19 cellular contexts compared by ENCODE assay signal in genomic region chr3:161388860-161389259, GRCh38.
A peak's percentile ranks its signal among the peaks of the same experiment; 100 is the strongest.
DNase-seq lines count a peak whose midpoint lies in the region; ATAC-seq lines count a peak whose summit lies in the region.
"Had no signal": no experiment of that assay in that cellular context is flagged by ENCODE, and none has a peak within 500 bp of the region (broad histone marks: within the 10 kb centered on the region; RNA-seq: fewer than 3 reads in every experiment).

No MANE protein-coding gene starts in this region.

- H3K4me3 Mint-ChIP-seq in dendritic cell treated with granulocyte-macrophage colony-stimulating factor and Interleukin-4, amounts not matched to agents 40 ng/mL and 50 ng/mL, for 4 days = no peak overlapping the region
- H3K4me3 Mint-ChIP-seq: activated naive CD4-positive, alpha-beta T cell treated with anti-CD3 and anti-CD28 coated beads for 36 hours; CD4-positive, alpha-beta T cell; mesothelial cell of epicardium had no signal

- intact Hi-C loops in dendritic cell treated with granulocyte-macrophage colony-stimulating factor and Interleukin-4, amounts not matched to agents 40 ng/mL and 50 ng/mL, for 4 days (cut with micrococcal nuclease) = no loop called here

- H3K27ac Mint-ChIP-seq in dendritic cell treated with granulocyte-macrophage colony-stimulating factor and Interleukin-4, amounts not matched to agents 40 ng/mL and 50 ng/mL, for 4 days = peak overlapping the region; percentile 52
- H3K27ac Mint-ChIP-seq: activated naive CD4-positive, alpha-beta T cell treated with anti-CD3 and anti-CD28 coated beads for 36 hours; CD4-positive, alpha-beta T cell; mesothelial cell of epicardium had no signal

- no peaks in the 10 kb centered on the region for H3K27me3 Mint-ChIP-seq in dendritic cell treated with granulocyte-macrophage colony-stimulating factor and Interleukin-4, amounts not matched to agents 40 ng/mL and 50 ng/mL, for 4 days

- DNase-seq in AML-193 (lab: John Stamatoyannopoulos, UW) (peak; percentile 93), NOMO-1 (lab: John Stamatoyannopoulos, UW; ENCODE audit: unreplicated experiment in 2 of 2) (peak; percentile 79 to 99), DMS153 (lab: John Stamatoyannopoulos, UW) (no peak), activated gamma-delta T cell (lab: John Stamatoyannopoulos, UW) (no peak)
- no peak for DNase-seq in activated CD4-positive, alpha-beta T cell treated with anti-CD3 and anti-CD28 coated beads for 48 hours
- DNase-seq: activated CD8-positive, alpha-beta memory T cell treated with anti-CD3 and anti-CD28 coated beads, Interleukin-2, amount 50 U/mL, for 48 hours; activated naive CD4-positive, alpha-beta T cell treated with anti-CD3 and anti-CD28 coated beads for 36 hours; CD4-positive, alpha-beta T cell; DMS79 treated with DMSO at 0.1 percent for 48 hours; kidney glomerular epithelial cell; NCI-H1417; NCI-H2171 treated with DMSO at 0.1 percent for 48 hours; stomach; upper lobe of left lung had no signal

- H3K36me3 Mint-ChIP-seq in dendritic cell treated with granulocyte-macrophage colony-stimulating factor and Interleukin-4, amounts not matched to agents 40 ng/mL and 50 ng/mL, for 4 days (ENCODE audit: low read depth) = no peaks in the 10 kb centered on the region
- H3K36me3 Mint-ChIP-seq: mesothelial cell of epicardium had no signal

- no peaks in the 10 kb centered on the region for H3K9me3 Mint-ChIP-seq in dendritic cell treated with granulocyte-macrophage colony-stimulating factor and Interleukin-4, amounts not matched to agents 40 ng/mL and 50 ng/mL, for 4 days
- H3K9me3 Mint-ChIP-seq: activated naive CD4-positive, alpha-beta T cell treated with anti-CD3 and anti-CD28 coated beads for 36 hours; CD4-positive, alpha-beta T cell had no signal

- ATAC-seq in GM21390 (IDR thresholded peaks at IDR 0.05; ENCODE audit: unreplicated experiment) = peak; percentile 47
- ATAC-seq in GM21515 (IDR thresholded peaks at IDR 0.05; ENCODE audit: unreplicated experiment) = no peak
- ATAC-seq: K562 had no signal

- H3K4me1 Mint-ChIP-seq in dendritic cell treated with granulocyte-macrophage colony-stimulating factor and Interleukin-4, amounts not matched to agents 40 ng/mL and 50 ng/mL, for 4 days (ENCODE audit: low read depth) = peaks cover 56% of the 10 kb centered on the region
- H3K4me1 Mint-ChIP-seq: mesothelial cell of epicardium had no signal

Comparison
In these comparisons a context has a peak if more than half of its experiments do, and no peak if none do; other contexts are left out.
1. DNase-seq: peak in AML-193 (2 of 2) and NOMO-1 (2 of 2); none in DMS153 (single experiment), activated gamma-delta T cell (single experiment) and activated CD4-positive, alpha-beta T cell treated with anti-CD3 and anti-CD28 coated beads for 48 hours (single experiment).